Comparison of ENCODE assay signal across 8 cellular contexts in the genomic region with DNA sequence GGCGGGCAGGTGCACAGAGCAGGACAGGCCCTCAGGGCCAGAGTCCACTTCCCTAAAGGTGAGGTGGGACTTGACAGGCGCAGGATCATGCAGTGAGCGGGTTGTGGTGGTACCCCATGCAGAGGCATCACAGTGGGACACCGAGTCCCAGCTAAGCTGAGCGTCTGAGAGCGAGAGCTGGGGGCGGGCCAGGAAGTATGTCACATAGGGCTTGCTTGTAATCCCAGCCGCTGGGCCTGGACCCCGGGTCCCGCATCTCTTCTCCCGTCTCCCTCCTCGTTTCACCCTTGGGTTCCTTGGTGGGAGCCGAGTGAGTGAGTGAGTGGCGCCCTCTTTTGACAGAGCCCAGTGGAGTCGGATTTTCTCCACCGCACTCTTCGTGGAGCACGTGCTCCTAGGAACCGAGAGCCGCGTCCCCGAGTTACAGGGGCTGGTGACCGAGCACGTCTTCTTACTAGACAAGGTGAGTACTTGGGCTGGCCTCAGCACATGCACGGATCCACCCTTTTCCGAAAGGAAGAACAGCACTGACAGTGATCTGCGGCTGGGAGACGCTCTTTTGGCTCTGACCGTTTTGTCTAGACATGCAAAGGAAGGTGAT. TPM values are rescaled to one million over a fixed set of nuclear protein-coding genes. Genes with fewer than 3 reads are reported as not detected.
A peak's percentile ranks its signal among the peaks of the same experiment; 100 is the strongest.
DNase-seq lines count a peak whose midpoint lies in the region; ATAC-seq, FAIRE-seq and TF ChIP-seq lines count a peak whose summit lies in the region.

No MANE protein-coding gene starts in this region.

- no peaks in the 10 kb centered on the region for H3K9me3 ChIP-seq in tibial nerve

- WGBS in tibial nerve, 2 donors = 72 to 81% methylated on average over 25 to 29 of the region's 29 CpGs

- H3K36me3 ChIP-seq in tibial nerve = peaks cover 11 to 94% (median 42%) of the 10 kb centered on the region in 3 donors

- no peak for ATAC-seq in HG02973 (IDR thresholded peaks at IDR 0.05; ENCODE audit: unreplicated experiment)

- H3K27ac Mint-ChIP-seq in activated naive CD4-positive, alpha-beta T cell treated with anti-CD3 and anti-CD28 coated beads, Interleukin-2, amount 50 U/mL, for 24 hours = peak overlapping the region; percentile 41

- H3K4me3 Mint-ChIP-seq in activated naive CD4-positive, alpha-beta T cell treated with anti-CD3 and anti-CD28 coated beads, Interleukin-2, amount 50 U/mL, for 24 hours = no peak overlapping the region

- no peaks in the 10 kb centered on the region for H3K9me3 Mint-ChIP-seq in activated naive CD4-positive, alpha-beta T cell treated with anti-CD3 and anti-CD28 coated beads, Interleukin-2, amount 50 U/mL, for 24 hours

- no peaks in the 10 kb centered on the region for H3K27me3 ChIP-seq in tibial nerve

- H3K4me1 ChIP-seq in tibial nerve = peaks cover 0 to 21% (median 0%) of the 10 kb centered on the region in 4 donors

- peaks cover 18% of the 10 kb centered on the region for H3K36me3 Mint-ChIP-seq in activated naive CD4-positive, alpha-beta T cell treated with anti-CD3 and anti-CD28 coated beads, Interleukin-2, amount 50 U/mL, for 24 hours

- FAIRE-seq in frontal cortex (lab: Jason Lieb, UNC) = no peak

- no peaks in the 10 kb centered on the region for H3K4me1 Mint-ChIP-seq in activated naive CD4-positive, alpha-beta T cell treated with anti-CD3 and anti-CD28 coated beads, Interleukin-2, amount 50 U/mL, for 24 hours

- DNase-seq in activated naive CD4-positive, alpha-beta T cell (lab: John Stamatoyannopoulos, UW) = no peak
- DNase-seq in SHP77 (lab: John Stamatoyannopoulos, UW) = peak; percentile 30 to 39
- peak; percentile 31 to 33 for DNase-seq in frontal cortex (ENCODE audit: low spot score in 2 of 2)
- DNase-seq in tibial nerve (ENCODE audit: low spot score in 2 of 2) = no peak
- no peak for DNase-seq in stimulated activated CD4-positive, alpha-beta T cell treated with anti-CD3 and anti-CD28 coated beads, Interleukin-2, amount 100 ng/mL, for 48 hours
- no peak for DNase-seq in UCSD-AML1 (lab: John Stamatoyannopoulos, UW; ENCODE audit: unreplicated experiment)

- no peak overlapping the region for H3K4me3 ChIP-seq in tibial nerve

- no peaks in the 10 kb centered on the region for H3K27me3 Mint-ChIP-seq in activated naive CD4-positive, alpha-beta T cell treated with anti-CD3 and anti-CD28 coated beads, Interleukin-2, amount 50 U/mL, for 24 hours

- peak in 3 of 5 experiments; percentile 24 to 33 (median 31) for TF ChIP-seq CTCF in tibial nerve (IDR thresholded peaks at IDR 0.05)

- no peak for TF ChIP-seq EP300 in tibial nerve (IDR thresholded peaks at IDR 0.05)

- TF ChIP-seq POLR2A in tibial nerve (IDR thresholded peaks at IDR 0.05) = no peak

- peak overlapping the region in 1 of 4 donors; percentile 28 for H3K27ac ChIP-seq in tibial nerve

RNA-seq across cellular contexts. Expression of a gene that starts 50.8 kb away (rescaled TPM):
- total RNA-seq in frontal cortex = 13.9 TPM
- 10 to 100 TPM in 3 of 4 donors, 1 to 10 TPM in 1; 9.8 to 30.3 (median 16.6) TPM for total RNA-seq in tibial nerve

Comparison
In these comparisons a context has a peak if more than half of its experiments do, and no peak if none do; other contexts are left out.
1. DNase-seq: peak in SHP77 (2 of 2) and frontal cortex (2 of 2); none in activated naive CD4-positive, alpha-beta T cell (0 of 4), tibial nerve (0 of 2), stimulated activated CD4-positive, alpha-beta T cell treated with anti-CD3 and anti-CD28 coated beads, Interleukin-2, amount 100 ng/mL, for 48 hours (0 of 2) and UCSD-AML1 (single experiment).